Comparison of ENCODE assay signal across 16 cellular contexts in genomic region chr20:58694241-58695083, GRCh38. TPM values are rescaled to one million over a fixed set of nuclear protein-coding genes. Genes with fewer than 3 reads are reported as not detected.
A peak's percentile ranks its signal among the peaks of the same experiment; 100 is the strongest.
DNase-seq lines count a peak whose midpoint lies in the region; ATAC-seq and TF ChIP-seq lines count a peak whose summit lies in the region.
"Had no signal": no experiment of that assay in that cellular context is flagged by ENCODE, and none has a peak within 500 bp of the region (broad histone marks: within the 10 kb centered on the region; RNA-seq: fewer than 3 reads in every experiment).

No MANE protein-coding gene starts in this region.

- peak overlapping the region; percentile 50 for H4K5ac ChIP-seq in H9 (ENCODE audit: insufficient read length, low read depth, low read length)

- H2AFZ ChIP-seq in H9 (ENCODE audit: low read length) (no peak overlapping the region), neural progenitor cell (replicated peaks) (no peak overlapping the region)

- H3K4me1 ChIP-seq in H9 (ENCODE audit: insufficient read depth, low read length) (no peaks in the 10 kb centered on the region; the same call in 1 of the 2 replicates), neural progenitor cell (peaks cover 6% of the 10 kb centered on the region), BE2C (no peaks in the 10 kb centered on the region)

- peak overlapping the region; percentile 79 for H3K27ac Mint-ChIP-seq in activated CD4-positive, alpha-beta T cell treated with anti-CD3 and anti-CD28 coated beads, Interleukin-2, amount 10 ng/mL, durations not matched to agents 24 days and 14 days
- no peak overlapping the region; a peak in 1 of 7 replicates for H3K27ac Mint-ChIP-seq in H9
- no peak overlapping the region for H3K27ac Mint-ChIP-seq in activated naive CD8-positive, alpha-beta T cell treated with anti-CD3 and anti-CD28 coated beads, Interleukin-2, amount 10 ng/mL, durations not matched to agents 7 days and 5 days
- H3K27ac Mint-ChIP-seq in neural progenitor cell = no peak overlapping the region
- H3K27ac Mint-ChIP-seq in progenitor cell of endocrine pancreas = no peak overlapping the region

- no peaks in the 10 kb centered on the region for H3K79me1 ChIP-seq in H9 (ENCODE audit: insufficient read depth, low read depth, low read length, poor library complexity, severe bottlenecking)

- no peak overlapping the region for H4K8ac ChIP-seq in H9 (replicated peaks; ENCODE audit: insufficient read length, low read depth, low read length)

- no peak for DNase-seq in activated CD4-positive, alpha-beta T cell treated with anti-CD3 and anti-CD28 coated beads, Interleukin-2, amount 10 ng/mL, durations not matched to agents 24 days and 14 days
- DNase-seq in activated CD4-positive, alpha-beta T cell treated with anti-CD3 and anti-CD28 coated beads for 48 hours = no peak
- DNase-seq in H9 (peak; percentile 31), neural progenitor cell (ENCODE audit: low spot score) (no peak), NOMO-1 treated with DMSO at 0.1 percent for 48 hours (lab: John Stamatoyannopoulos, UW; ENCODE audit: unreplicated experiment) (no peak), BE2C (no peak), progenitor cell of endocrine pancreas (ENCODE audit: low spot score, unreplicated experiment) (no peak)
- DNase-seq in activated naive CD8-positive, alpha-beta T cell treated with anti-CD3 and anti-CD28 coated beads, Interleukin-2, amount 10 ng/mL, durations not matched to agents 7 days and 5 days = no peak
- DNase-seq: anterior cingulate cortex, cortex of kidney, NCI-H2029, NCI-H748 treated with DMSO at 0.1 percent for 48 hours had no signal

- intact Hi-C loops in activated CD4-positive, alpha-beta T cell treated with anti-CD3 and anti-CD28 coated beads, Interleukin-2, amount 10 ng/mL, durations not matched to agents 24 days and 14 days (cut with micrococcal nuclease) = no loop called here

- no peak overlapping the region for H4K91ac ChIP-seq in H9 (ENCODE audit: insufficient read length, low read depth, low read length)

- H3K23me2 ChIP-seq in H9 (ENCODE audit: insufficient read length, low read depth, low read length, poor library complexity, severe bottlenecking) = no peaks in the 10 kb centered on the region

- peaks cover 7% of the 10 kb centered on the region for H3K36me3 Mint-ChIP-seq in activated CD4-positive, alpha-beta T cell treated with anti-CD3 and anti-CD28 coated beads, Interleukin-2, amount 10 ng/mL, durations not matched to agents 24 days and 14 days (ENCODE audit: low read depth)
- H3K36me3 Mint-ChIP-seq in H9 (ENCODE audit: insufficient read depth in 1 of 3, low read depth in 3 of 3) (peaks cover under 1 to 14% (median 5%) of the 10 kb centered on the region in 3 experiments; a peak in 6 of 7 replicates), neural progenitor cell (peaks cover 4% of the 10 kb centered on the region), progenitor cell of endocrine pancreas (ENCODE audit: insufficient read depth) (peaks cover 7% of the 10 kb centered on the region)
- H3K36me3 Mint-ChIP-seq in activated naive CD8-positive, alpha-beta T cell treated with anti-CD3 and anti-CD28 coated beads, Interleukin-2, amount 10 ng/mL, durations not matched to agents 7 days and 5 days = peaks cover 10% of the 10 kb centered on the region

- no peak overlapping the region for H2AK5ac ChIP-seq in H9 (ENCODE audit: insufficient read length, low read length)

- H3K4me1 Mint-ChIP-seq in activated CD4-positive, alpha-beta T cell treated with anti-CD3 and anti-CD28 coated beads, Interleukin-2, amount 10 ng/mL, durations not matched to agents 24 days and 14 days = peaks cover 15% of the 10 kb centered on the region
- H3K4me1 Mint-ChIP-seq in H9 = peaks cover 16 to 26% of the 10 kb centered on the region in 2 experiments
- H3K4me1 Mint-ChIP-seq in activated naive CD8-positive, alpha-beta T cell treated with anti-CD3 and anti-CD28 coated beads, Interleukin-2, amount 10 ng/mL, durations not matched to agents 7 days and 5 days = peaks cover 13% of the 10 kb centered on the region
- H3K4me1 Mint-ChIP-seq in neural progenitor cell = peaks cover 8% of the 10 kb centered on the region
- no peaks in the 10 kb centered on the region for H3K4me1 Mint-ChIP-seq in progenitor cell of endocrine pancreas (ENCODE audit: low read depth)

- TF ChIP-seq CTCF in H9 (conservative IDR thresholded peaks at IDR 0.05) (no peak), neural progenitor cell (IDR thresholded peaks at IDR 0.05) (no peak), BE2C (IDR thresholded peaks at IDR 0.05; ENCODE audit: low read depth, low read length) (no peak), progenitor cell of endocrine pancreas (IDR thresholded peaks at IDR 0.05; ENCODE audit: unreplicated experiment) (no peak)

- H3K9me3 ChIP-seq in H9 (ENCODE audit: control insufficient read depth, low read depth, low read length) (no peaks in the 10 kb centered on the region), neural progenitor cell (ENCODE audit: low read depth) (no peaks in the 10 kb centered on the region), BE2C (no peaks in the 10 kb centered on the region)
- H3K9me3 ChIP-seq: SJSA1, spleen had no signal

- H3K4ac ChIP-seq in H9 (ENCODE audit: low read depth, low read length) = no peak overlapping the region

- no peaks in the 10 kb centered on the region for H3K27me3 Mint-ChIP-seq in activated CD4-positive, alpha-beta T cell treated with anti-CD3 and anti-CD28 coated beads, Interleukin-2, amount 10 ng/mL, durations not matched to agents 24 days and 14 days
- no peaks in the 10 kb centered on the region for H3K27me3 Mint-ChIP-seq in H9 (ENCODE audit: low read depth)
- H3K27me3 Mint-ChIP-seq in activated naive CD8-positive, alpha-beta T cell treated with anti-CD3 and anti-CD28 coated beads, Interleukin-2, amount 10 ng/mL, durations not matched to agents 7 days and 5 days = no peaks in the 10 kb centered on the region
- peaks cover 7% of the 10 kb centered on the region for H3K27me3 Mint-ChIP-seq in neural progenitor cell (ENCODE audit: insufficient read depth, low read depth)
- H3K27me3 Mint-ChIP-seq in progenitor cell of endocrine pancreas = no peaks in the 10 kb centered on the region

- no peak overlapping the region for H3K56ac ChIP-seq in H9 (ENCODE audit: insufficient read length, low read depth, low read length)

- H3K4me3 ChIP-seq in neural progenitor cell = no peak overlapping the region
- no peak overlapping the region for H3K4me3 ChIP-seq in BE2C (ENCODE audit: low read depth, low read length)
- H3K4me3 ChIP-seq: lung, SJSA1 had no signal

- peaks cover 18% of the 10 kb centered on the region for H3F3A ChIP-seq in neural progenitor cell (ENCODE audit: low read depth)

- H3K4me2 ChIP-seq in H9 (ENCODE audit: insufficient read depth, insufficient read length, low read length) = no peak overlapping the region
- H3K4me2 ChIP-seq in neural progenitor cell = no peak overlapping the region

- no peak for ATAC-seq in activated naive CD8-positive, alpha-beta T cell treated with anti-CD3 and anti-CD28 coated beads, Interleukin-2, amount 10 ng/mL, durations not matched to agents 7 days and 5 days (ENCODE audit: low read depth)

- H3K79me2 ChIP-seq in H9 (ENCODE audit: insufficient read depth, low read length) (peaks cover 2% of the 10 kb centered on the region; the same call in 1 of the 2 replicates), neural progenitor cell (ENCODE audit: low read depth) (no peaks in the 10 kb centered on the region)

- H3K14ac ChIP-seq in H9 (ENCODE audit: insufficient read depth, low read length) = no peak overlapping the region

- H3K23ac ChIP-seq in H9 (ENCODE audit: insufficient read length, low read depth, low read length) = no peak overlapping the region

- no peaks in the 10 kb centered on the region for H3K9me3 Mint-ChIP-seq in activated CD4-positive, alpha-beta T cell treated with anti-CD3 and anti-CD28 coated beads, Interleukin-2, amount 10 ng/mL, durations not matched to agents 24 days and 14 days
- no peaks in the 10 kb centered on the region for H3K9me3 Mint-ChIP-seq in H9
- no peaks in the 10 kb centered on the region for H3K9me3 Mint-ChIP-seq in activated naive CD8-positive, alpha-beta T cell treated with anti-CD3 and anti-CD28 coated beads, Interleukin-2, amount 10 ng/mL, durations not matched to agents 7 days and 5 days
- H3K9me3 Mint-ChIP-seq in neural progenitor cell = no peaks in the 10 kb centered on the region
- H3K9me3 Mint-ChIP-seq in progenitor cell of endocrine pancreas (ENCODE audit: low read depth) = no peaks in the 10 kb centered on the region
- H3K9me3 Mint-ChIP-seq: neural crest cell had no signal

- WGBS in H9 (ENCODE audit: extremely low coverage, insufficient read length, low lambda C conversion rate) = no CpG with 5 or more reads among the region's 33 CpGs

- H3K18ac ChIP-seq in H9 (ENCODE audit: insufficient read length, low read depth, low read length) = peak overlapping the region; percentile 19

- no peak overlapping the region for H2BK120ac ChIP-seq in H9 (ENCODE audit: low read depth, low read length, poor library complexity, severe bottlenecking)

- H3K27me3 ChIP-seq in H9 (ENCODE audit: insufficient read depth, low read length) (no peaks in the 10 kb centered on the region), neural progenitor cell (no peaks in the 10 kb centered on the region), BE2C (no peaks in the 10 kb centered on the region)
- H3K27me3 ChIP-seq: SJSA1, spleen had no signal

- POLR2A ChIA-PET in activated naive CD8-positive, alpha-beta T cell treated with anti-CD3 and anti-CD28 coated beads, Interleukin-2, amount 10 ng/mL, durations not matched to agents 7 days and 5 days (lab: Charles Lee) = interaction anchor here (0.6 to 4.9 kb wide), 4 partner anchors 34 to 469 kb away, joined by 3 to 75 read pairs (median 4); partner anchors contain the start of gene STX16

- H3K4me3 Mint-ChIP-seq in activated CD4-positive, alpha-beta T cell treated with anti-CD3 and anti-CD28 coated beads, Interleukin-2, amount 10 ng/mL, durations not matched to agents 24 days and 14 days = peak overlapping the region; percentile 84
- peak overlapping the region; percentile 14 to 25; a peak in 2 of 5 replicates for H3K4me3 Mint-ChIP-seq in H9
- peak overlapping the region; percentile 79 for H3K4me3 Mint-ChIP-seq in activated naive CD8-positive, alpha-beta T cell treated with anti-CD3 and anti-CD28 coated beads, Interleukin-2, amount 10 ng/mL, durations not matched to agents 7 days and 5 days
- H3K4me3 Mint-ChIP-seq in neural progenitor cell = peak overlapping the region; percentile 33
- H3K4me3 Mint-ChIP-seq in progenitor cell of endocrine pancreas (ENCODE audit: low read depth) = no peak overlapping the region

- H2BK15ac ChIP-seq in H9 (ENCODE audit: low read depth, low read length) = no peak overlapping the region

- no peaks in the 10 kb centered on the region for H4K20me1 ChIP-seq in H9 (ENCODE audit: control insufficient read depth, insufficient read depth, insufficient read length)
- no peaks in the 10 kb centered on the region for H4K20me1 ChIP-seq in neural progenitor cell (ENCODE audit: low read depth)

- H3K36me3 ChIP-seq in neural progenitor cell (no peaks in the 10 kb centered on the region), BE2C (no peaks in the 10 kb centered on the region)

- no peak overlapping the region for H3K9ac ChIP-seq in H9 (ENCODE audit: extremely low read depth, insufficient read length, low read length)
- H3K9ac ChIP-seq in neural progenitor cell = no peak overlapping the region

- H3T11ph ChIP-seq in H9 (ENCODE audit: low read length) = no peak overlapping the region

- no peak overlapping the region for H2BK5ac ChIP-seq in H9 (ENCODE audit: insufficient read length, low read length)

- H2BK20ac ChIP-seq in H9 (ENCODE audit: low read depth, low read length, poor library complexity, severe bottlenecking) = no peak overlapping the region

- H3K27ac ChIP-seq in H9 (ENCODE audit: insufficient read length, low read depth, low read length) (no peak overlapping the region), neural progenitor cell (no peak overlapping the region)
- H3K27ac ChIP-seq: SJSA1 had no signal

- H2BK12ac ChIP-seq in H9 (ENCODE audit: insufficient read length, low read depth, low read length) = no peak overlapping the region

RNA-seq across cellular contexts. Expression of gene NPEPL1, which starts 1.9 kb away (rescaled TPM):
- 22.3 and 23.1 TPM in 2 replicates for total RNA-seq in activated CD4-positive, alpha-beta T cell treated with anti-CD3 and anti-CD28 coated beads, Interleukin-2, amount 10 ng/mL, durations not matched to agents 24 days and 14 days
- total RNA-seq in H9 (2021) (31.1 TPM in 2 replicates), neural progenitor cell (ENCODE audit: low replicate concordance) (10.9 and 29.4 TPM in 2 replicates), progenitor cell of endocrine pancreas (55.4 and 56.3 TPM in 2 replicates)
- total RNA-seq in activated naive CD8-positive, alpha-beta T cell treated with anti-CD3 and anti-CD28 coated beads, Interleukin-2, amount 10 ng/mL, durations not matched to agents 7 days and 5 days = 10 to 100 TPM; 37.8 to 41.3 TPM
- 0.82 TPM for polyA plus RNA-seq in BE2C (2012; ENCODE audit: insufficient read depth, insufficient read length, low read depth)

RNA-seq across cellular contexts. Expression of gene STX16, which starts 43.4 kb away (rescaled TPM):
- total RNA-seq in activated CD4-positive, alpha-beta T cell treated with anti-CD3 and anti-CD28 coated beads, Interleukin-2, amount 10 ng/mL, durations not matched to agents 24 days and 14 days = 106 and 110 TPM in 2 replicates
- total RNA-seq in H9 (2021) (81.4 and 87.8 TPM in 2 replicates), neural progenitor cell (ENCODE audit: low replicate concordance) (41.2 and 46.6 TPM in 2 replicates), progenitor cell of endocrine pancreas (78.8 and 85.6 TPM in 2 replicates)
- total RNA-seq in activated naive CD8-positive, alpha-beta T cell treated with anti-CD3 and anti-CD28 coated beads, Interleukin-2, amount 10 ng/mL, durations not matched to agents 7 days and 5 days = 100 to 1,000 TPM; 190 to 195 TPM
- 83.5 TPM for polyA plus RNA-seq in BE2C (2012; ENCODE audit: insufficient read depth, insufficient read length, low read depth)
